Comparison of ENCODE assay signal across 2 cellular contexts in genomic region chr1:44318097-44319088, GRCh38.
A peak's percentile ranks its signal among the peaks of the same experiment; 100 is the strongest.
TF ChIP-seq lines count a peak whose summit lies in the region.

No MANE protein-coding gene starts in this region.

TF ChIP-seq in GM12878, 131 proteins besides CTCF, POLR2A, EP300 and RAD21 (continued from another document):
- TF ChIP-seq MYB (IDR thresholded peaks at IDR 0.05; ENCODE audit: borderline replicate concordance, low read depth, low read length) (no peak), CEBPB (IDR thresholded peaks at IDR 0.05; ENCODE audit: borderline replicate concordance in 1 of 2, low read depth in 2 of 2, low read length in 2 of 2) (no peak), PKNOX1 (IDR thresholded peaks at IDR 0.05) (no peak), IKZF1 (conservative IDR thresholded peaks at IDR 0.05) (no peak), CBFB (IDR thresholded peaks at IDR 0.05; ENCODE audit: low read depth) (no peak), TAF1 (IDR thresholded peaks at IDR 0.05; ENCODE audit: borderline replicate concordance, low read depth, low read length) (no peak)
- TF ChIP-seq, protein P1, sequence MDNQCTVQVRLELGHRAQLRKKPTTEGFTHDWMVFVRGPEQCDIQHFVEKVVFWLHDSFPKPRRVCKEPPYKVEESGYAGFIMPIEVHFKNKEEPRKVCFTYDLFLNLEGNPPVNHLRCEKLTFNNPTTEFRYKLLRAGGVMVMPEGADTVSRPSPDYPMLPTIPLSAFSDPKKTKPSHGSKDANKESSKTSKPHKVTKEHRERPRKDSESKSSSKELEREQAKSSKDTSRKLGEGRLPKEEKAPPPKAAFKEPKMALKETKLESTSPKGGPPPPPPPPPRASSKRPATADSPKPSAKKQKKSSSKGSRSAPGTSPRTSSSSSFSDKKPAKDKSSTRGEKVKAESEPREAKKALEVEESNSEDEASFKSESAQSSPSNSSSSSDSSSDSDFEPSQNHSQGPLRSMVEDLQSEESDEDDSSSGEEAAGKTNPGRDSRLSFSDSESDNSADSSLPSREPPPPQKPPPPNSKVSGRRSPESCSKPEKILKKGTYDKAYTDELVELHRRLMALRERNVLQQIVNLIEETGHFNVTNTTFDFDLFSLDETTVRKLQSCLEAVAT (IDR thresholded peaks at IDR 0.05), result no peak
- TF ChIP-seq, protein P2, sequence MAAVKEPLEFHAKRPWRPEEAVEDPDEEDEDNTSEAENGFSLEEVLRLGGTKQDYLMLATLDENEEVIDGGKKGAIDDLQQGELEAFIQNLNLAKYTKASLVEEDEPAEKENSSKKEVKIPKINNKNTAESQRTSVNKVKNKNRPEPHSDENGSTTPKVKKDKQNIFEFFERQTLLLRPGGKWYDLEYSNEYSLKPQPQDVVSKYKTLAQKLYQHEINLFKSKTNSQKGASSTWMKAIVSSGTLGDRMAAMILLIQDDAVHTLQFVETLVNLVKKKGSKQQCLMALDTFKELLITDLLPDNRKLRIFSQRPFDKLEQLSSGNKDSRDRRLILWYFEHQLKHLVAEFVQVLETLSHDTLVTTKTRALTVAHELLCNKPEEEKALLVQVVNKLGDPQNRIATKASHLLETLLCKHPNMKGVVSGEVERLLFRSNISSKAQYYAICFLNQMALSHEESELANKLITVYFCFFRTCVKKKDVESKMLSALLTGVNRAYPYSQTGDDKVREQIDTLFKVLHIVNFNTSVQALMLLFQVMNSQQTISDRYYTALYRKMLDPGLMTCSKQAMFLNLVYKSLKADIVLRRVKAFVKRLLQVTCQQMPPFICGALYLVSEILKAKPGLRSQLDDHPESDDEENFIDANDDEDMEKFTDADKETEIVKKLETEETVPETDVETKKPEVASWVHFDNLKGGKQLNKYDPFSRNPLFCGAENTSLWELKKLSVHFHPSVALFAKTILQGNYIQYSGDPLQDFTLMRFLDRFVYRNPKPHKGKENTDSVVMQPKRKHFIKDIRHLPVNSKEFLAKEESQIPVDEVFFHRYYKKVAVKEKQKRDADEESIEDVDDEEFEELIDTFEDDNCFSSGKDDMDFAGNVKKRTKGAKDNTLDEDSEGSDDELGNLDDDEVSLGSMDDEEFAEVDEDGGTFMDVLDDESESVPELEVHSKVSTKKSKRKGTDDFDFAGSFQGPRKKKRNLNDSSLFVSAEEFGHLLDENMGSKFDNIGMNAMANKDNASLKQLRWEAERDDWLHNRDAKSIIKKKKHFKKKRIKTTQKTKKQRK (IDR thresholded peaks at IDR 0.05; ENCODE audit: low read depth, low read length), result no peak
- TF ChIP-seq, protein P3, sequence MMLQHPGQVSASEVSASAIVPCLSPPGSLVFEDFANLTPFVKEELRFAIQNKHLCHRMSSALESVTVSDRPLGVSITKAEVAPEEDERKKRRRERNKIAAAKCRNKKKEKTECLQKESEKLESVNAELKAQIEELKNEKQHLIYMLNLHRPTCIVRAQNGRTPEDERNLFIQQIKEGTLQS (IDR thresholded peaks at IDR 0.05; ENCODE audit: borderline replicate concordance, extremely low read depth, low read depth, low read length), result no peak

TF ChIP-seq in HepG2, 621 proteins besides CTCF, POLR2A, EP300 and RAD21 (continued from another document and continues in another):
- no peak for TF ChIP-seq AKNA (CRISPR knock-in tag; IDR thresholded peaks at IDR 0.05; ENCODE audit: borderline replicate concordance)
- no peak for TF ChIP-seq NBN (conservative IDR thresholded peaks at IDR 0.05)
- TF ChIP-seq ZBTB2 (CRISPR knock-in tag; IDR thresholded peaks at IDR 0.05; ENCODE audit: low read depth), result no peak
- TF ChIP-seq MXI1 (IDR thresholded peaks at IDR 0.05; ENCODE audit: borderline replicate concordance, low read depth, low read length), result 0 out of 3 replicates have a peak, but pooled peaks have one; percentile 13
- no peak for TF ChIP-seq FOXK2 (IDR thresholded peaks at IDR 0.05)
- TF ChIP-seq ZNF563 (CRISPR knock-in tag; IDR thresholded peaks at IDR 0.05), result no peak
- TF ChIP-seq SMC3 (IDR thresholded peaks at IDR 0.05; ENCODE audit: low read length), result peak; percentile 94
- TF ChIP-seq NFYC (CRISPR knock-in tag; IDR thresholded peaks at IDR 0.05), result no peak
- no peak for TF ChIP-seq ETV6 (CRISPR knock-in tag; conservative IDR thresholded peaks at IDR 0.05)
- TF ChIP-seq ERF (CRISPR knock-in tag; IDR thresholded peaks at IDR 0.05), result no peak
- TF ChIP-seq ZNF510 (CRISPR knock-in tag; IDR thresholded peaks at IDR 0.05; ENCODE audit: low read depth), result no peak
- TF ChIP-seq, protein P4, sequence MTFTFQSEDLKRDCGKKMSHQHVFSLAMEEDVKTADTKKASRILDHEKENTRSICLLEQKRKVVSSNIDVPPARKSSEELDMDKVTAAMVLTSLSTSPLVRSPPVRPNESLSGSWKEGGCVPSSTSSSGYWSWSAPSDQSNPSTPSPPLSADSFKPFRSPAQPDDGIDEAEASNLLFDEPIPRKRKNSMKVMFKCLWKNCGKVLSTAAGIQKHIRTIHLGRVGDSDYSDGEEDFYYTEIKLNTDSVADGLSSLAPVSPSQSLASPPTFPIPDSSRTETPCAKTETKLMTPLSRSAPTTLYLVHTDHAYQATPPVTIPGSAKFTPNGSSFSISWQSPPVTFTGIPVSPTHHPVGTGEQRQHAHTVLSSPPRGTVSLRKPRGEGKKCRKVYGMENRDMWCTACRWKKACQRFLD (CRISPR knock-in tag; IDR thresholded peaks at IDR 0.05; ENCODE audit: borderline replicate concordance), result no peak
- no peak for TF ChIP-seq TOE1 (CRISPR knock-in tag; IDR thresholded peaks at IDR 0.05)
- TF ChIP-seq FOSL2 (CRISPR knock-in tag; IDR thresholded peaks at IDR 0.05), result no peak
- no peak for TF ChIP-seq PRDM10 (CRISPR knock-in tag; IDR thresholded peaks at IDR 0.05; ENCODE audit: low read depth)
- TF ChIP-seq, protein P5, sequence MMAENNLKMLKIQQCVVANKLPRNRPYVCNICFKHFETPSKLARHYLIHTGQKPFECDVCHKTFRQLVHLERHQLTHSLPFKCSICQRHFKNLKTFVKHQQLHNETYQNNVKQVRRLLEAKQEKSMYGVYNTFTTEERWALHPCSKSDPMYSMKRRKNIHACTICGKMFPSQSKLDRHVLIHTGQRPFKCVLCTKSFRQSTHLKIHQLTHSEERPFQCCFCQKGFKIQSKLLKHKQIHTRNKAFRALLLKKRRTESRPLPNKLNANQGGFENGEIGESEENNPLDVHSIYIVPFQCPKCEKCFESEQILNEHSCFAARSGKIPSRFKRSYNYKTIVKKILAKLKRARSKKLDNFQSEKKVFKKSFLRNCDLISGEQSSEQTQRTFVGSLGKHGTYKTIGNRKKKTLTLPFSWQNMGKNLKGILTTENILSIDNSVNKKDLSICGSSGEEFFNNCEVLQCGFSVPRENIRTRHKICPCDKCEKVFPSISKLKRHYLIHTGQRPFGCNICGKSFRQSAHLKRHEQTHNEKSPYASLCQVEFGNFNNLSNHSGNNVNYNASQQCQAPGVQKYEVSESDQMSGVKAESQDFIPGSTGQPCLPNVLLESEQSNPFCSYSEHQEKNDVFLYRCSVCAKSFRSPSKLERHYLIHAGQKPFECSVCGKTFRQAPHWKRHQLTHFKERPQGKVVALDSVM (CRISPR knock-in tag; IDR thresholded peaks at IDR 0.05), result no peak
- TF ChIP-seq REST (IDR thresholded peaks at IDR 0.05; ENCODE audit: borderline replicate concordance in 1 of 2, low read depth in 1 of 2, low read length in 2 of 2), result no peak
- no peak for TF ChIP-seq TAF1 (CRISPR knock-in tag; IDR thresholded peaks at IDR 0.05)
- no peak for TF ChIP-seq KMT2A (CRISPR knock-in tag; IDR thresholded peaks at IDR 0.05)
- TF ChIP-seq KAT8 (CRISPR knock-in tag; IDR thresholded peaks at IDR 0.05), result no peak
- 0 out of 2 replicates have a peak, but pooled peaks have one; percentile 19 for TF ChIP-seq ZNF263 (CRISPR knock-in tag; IDR thresholded peaks at IDR 0.05)
- TF ChIP-seq KDM5A (IDR thresholded peaks at IDR 0.05; ENCODE audit: borderline replicate concordance, low read length), result no peak
